ENCODE assay signal across 30 cellular contexts in the genomic region with DNA sequence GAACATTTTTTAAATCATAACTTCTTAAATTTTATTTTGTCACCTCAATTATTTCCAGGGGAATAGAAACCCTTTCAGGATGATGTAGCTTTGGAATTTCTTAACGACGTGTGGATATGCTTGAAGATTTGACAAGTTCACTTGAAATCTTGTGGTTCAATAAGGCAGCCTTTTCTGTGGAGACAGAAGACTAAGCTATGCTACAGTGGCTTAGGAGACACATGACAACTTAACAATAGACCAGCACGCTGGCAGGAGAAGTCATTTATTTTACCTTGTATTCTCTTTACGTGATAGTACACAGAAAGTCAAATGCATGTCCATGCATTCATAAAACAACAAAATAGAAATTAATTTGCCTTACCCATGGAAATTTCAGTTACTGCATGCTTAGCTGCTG.
"Had no signal": no experiment of that assay in that cellular context is flagged by ENCODE, and none has a peak within 500 bp of the region (broad histone marks: within the 10 kb centered on the region; RNA-seq: fewer than 3 reads in every experiment).

No MANE protein-coding gene starts in this region.

- H3K4me3 ChIP-seq: MG63 had no signal

- H3K36me3 ChIP-seq: MG63 had no signal

- DNase-seq: Karpas-422, Kasumi-1, MG63, MM.1S, MV-4-11, NCI-H1048, NCI-H1092, NCI-H1092 treated with DMSO at 0.1 percent for 48 hours, NCI-H1105, NCI-H1105 treated with DMSO at 0.1 percent for 48 hours, NCI-H1417 treated with DMSO at 0.1 percent for 48 hours, NCI-H1436, NCI-H1436 treated with DMSO at 0.1 percent for 48 hours, NCI-H146, NCI-H1694, NCI-H1694 treated with DMSO at 0.1 percent for 48 hours, NCI-H1930, NCI-H2029, NCI-H2029 treated with DMSO at 0.1 percent for 48 hours, NCI-H2081, NCI-H2081 treated with DMSO at 0.1 percent for 48 hours, NCI-H2107, NCI-H2171, NCI-H2227 treated with DMSO at 0.1 percent for 48 hours, NCI-H226, NCI-H345, NCI-H446, NCI-H446 treated with DMSO at 0.1 percent for 48 hours, NCI-H510A had no signal

- H3K9me3 ChIP-seq: MG63 had no signal

- H3K27ac ChIP-seq: KMS-11 had no signal

- H3K4me2 ChIP-seq: KMS-11 had no signal

- H3K9ac ChIP-seq: KMS-11 had no signal

- H3K27me3 ChIP-seq: MG63 had no signal
